ENCODE assay signal across 7 cellular contexts in genomic region chr6:31366693-31367470, GRCh38. TPM values are rescaled to one million over a fixed set of nuclear protein-coding genes. Genes with fewer than 3 reads are reported as not detected.
DNase-seq lines count a peak whose midpoint lies in the region; ATAC-seq, FAIRE-seq and TF ChIP-seq lines count a peak whose summit lies in the region.

No MANE protein-coding gene starts in this region.

- peak overlapping the region; percentile 63 for H3K4me3 Mint-ChIP-seq in activated CD4-positive, alpha-beta T cell treated with anti-CD3 and anti-CD28 coated beads, Interleukin-2, amount 10 ng/mL, durations not matched to agents 7 days and 5 days

- no peaks in the 10 kb centered on the region for H3K36me3 ChIP-seq in right lobe of liver

- TF ChIP-seq CTCF in right lobe of liver (IDR thresholded peaks at IDR 0.05): peak; percentile 88 to 96 (median 94)

- no peak overlapping the region for H3K27ac Mint-ChIP-seq in activated CD4-positive, alpha-beta T cell treated with anti-CD3 and anti-CD28 coated beads, Interleukin-2, amount 10 ng/mL, durations not matched to agents 7 days and 5 days

- no peaks in the 10 kb centered on the region for H3K4me1 ChIP-seq in right lobe of liver

- DNase-seq in GM12891 (ENCODE audit: insufficient read length, low spot score) (peak; percentile 53), NCI-H460 (ENCODE audit: extremely low read depth, low read depth) (peak; percentile 80), dedifferentiated amniotic fluid mesenchymal stem cell (ENCODE audit: extremely low spot score) (peak; percentile 74), right lobe of liver (peak; percentile 88 to 93 (median 93))
- DNase-seq in activated CD4-positive, alpha-beta T cell treated with anti-CD3 and anti-CD28 coated beads, Interleukin-2, amount 10 ng/mL, durations not matched to agents 7 days and 5 days: peak; percentile 82
- peak; percentile 92 for DNase-seq in stimulated activated CD4-positive, alpha-beta T cell treated with anti-CD3 and anti-CD28 coated beads, Interleukin-4, amount 100 ng/mL, for 24 hours

- FAIRE-seq in GM12891 (lab: Jason Lieb, UNC): peak; percentile 100

- no peak overlapping the region for H3K27ac ChIP-seq in right lobe of liver

- ATAC-seq in HG03108 (IDR thresholded peaks at IDR 0.05; ENCODE audit: unreplicated experiment) (peak; percentile 71), right lobe of liver (peak; percentile 100)

- peaks cover 60% of the 10 kb centered on the region for H3K27me3 Mint-ChIP-seq in activated CD4-positive, alpha-beta T cell treated with anti-CD3 and anti-CD28 coated beads, Interleukin-2, amount 10 ng/mL, durations not matched to agents 7 days and 5 days

- H3K4me3 ChIP-seq in right lobe of liver: peak overlapping the region; percentile 23 to 43 (median 30)

- POLR2A ChIA-PET in activated CD4-positive, alpha-beta T cell treated with anti-CD3 and anti-CD28 coated beads, Interleukin-2, amount 10 ng/mL, durations not matched to agents 7 days and 5 days (lab: Charles Lee): interaction anchor here (0.6 kb wide), 1 partner anchor 169 kb away, joined by 5 read pairs; no protein-coding TSS in a partner anchor

- WGBS in right lobe of liver (ENCODE audit: insufficient coverage, low coverage, low lambda C conversion rate, missing lambda C conversion rate): 5% methylated on average over 19 of the region's 30 CpGs

- H3K36me3 Mint-ChIP-seq in activated CD4-positive, alpha-beta T cell treated with anti-CD3 and anti-CD28 coated beads, Interleukin-2, amount 10 ng/mL, durations not matched to agents 7 days and 5 days (ENCODE audit: low read depth): no peaks in the 10 kb centered on the region

- H3K9me3 ChIP-seq in right lobe of liver: peaks cover 0 to 1% (median 0%) of the 10 kb centered on the region in 4 donors

- no peak for TF ChIP-seq POLR2A in GM12891 (IDR thresholded peaks at IDR 0.05; ENCODE audit: low read depth, low read length)
- no peak for TF ChIP-seq POLR2A in right lobe of liver (IDR thresholded peaks at IDR 0.05)

- CTCF ChIA-PET in activated CD4-positive, alpha-beta T cell treated with anti-CD3 and anti-CD28 coated beads, Interleukin-2, amount 10 ng/mL, durations not matched to agents 7 days and 5 days (lab: Charles Lee): interaction anchor here (0.5 to 4.8 kb wide), 41 partner anchors 8 to 1479 kb away, joined by 3 to 73 read pairs (median 3); partner anchors contain the start of genes CCHCR1, HLA-B, PSORS1C2 and TCF19

- peaks cover 2% of the 10 kb centered on the region for H3K9me3 Mint-ChIP-seq in activated CD4-positive, alpha-beta T cell treated with anti-CD3 and anti-CD28 coated beads, Interleukin-2, amount 10 ng/mL, durations not matched to agents 7 days and 5 days

- intact Hi-C loops in right lobe of liver (cut with DNase I): loop anchor here in 1 of 2 donors (5.0 kb wide), 1 partner anchor 170 kb away; no protein-coding TSS in a partner anchor

- H3K27me3 ChIP-seq in right lobe of liver: no peaks in the 10 kb centered on the region

- peaks cover 12% of the 10 kb centered on the region for H3K4me1 Mint-ChIP-seq in activated CD4-positive, alpha-beta T cell treated with anti-CD3 and anti-CD28 coated beads, Interleukin-2, amount 10 ng/mL, durations not matched to agents 7 days and 5 days

TF ChIP-seq in GM12891, 5 proteins besides CTCF, POLR2A, EP300 and RAD21:
- TF ChIP-seq PAX5 (IDR thresholded peaks at IDR 0.05; ENCODE audit: insufficient read depth, low read length, severe bottlenecking): no peak

RNA-seq across cellular contexts. Expression of gene HLA-B, which starts 9.9 kb away (rescaled TPM):
- 3,160 TPM for polyA plus RNA-seq in GM12891 (2012; ENCODE audit: low read depth, missing spikeins)
- 125 and 133 TPM in 2 replicates for total RNA-seq in NCI-H460 (2014; rRNA removed; shearing (Covaris generic))
- polyA plus RNA-seq in NCI-H460 (2014; cell fraction: nucleus; rRNA removed): 60.6 and 70.6 TPM in 2 replicates
- total RNA-seq in activated CD4-positive, alpha-beta T cell treated with anti-CD3 and anti-CD28 coated beads, Interleukin-2, amount 10 ng/mL, durations not matched to agents 7 days and 5 days: 1,000 to 10,000 TPM; 4,654 to 4,702 TPM
- total RNA-seq in right lobe of liver: 1,000 to 10,000 TPM in 1 of 6 experiments, 100 to 1,000 TPM in 5; 232 to 1,122 (median 585) TPM

RNA-seq across cellular contexts. Expression of gene MICA, which starts 36.5 kb away (rescaled TPM):
- polyA plus RNA-seq in GM12891 (2012; ENCODE audit: low read depth, missing spikeins): 5.0 TPM
- 13.7 and 15.2 TPM in 2 replicates for total RNA-seq in NCI-H460 (2014; rRNA removed; shearing (Covaris generic))
- polyA plus RNA-seq in NCI-H460 (2014; cell fraction: nucleus; rRNA removed): 24.9 and 29.7 TPM in 2 replicates
- total RNA-seq in activated CD4-positive, alpha-beta T cell treated with anti-CD3 and anti-CD28 coated beads, Interleukin-2, amount 10 ng/mL, durations not matched to agents 7 days and 5 days: 10 to 100 TPM; 10.5 to 10.8 TPM
- 10 to 100 TPM in 1 of 6 experiments, 1 to 10 TPM in 5; 2.5 to 10.9 (median 6.1) TPM for total RNA-seq in right lobe of liver

Comparison
In these comparisons a context has a peak if more than half of its experiments do, and no peak if none do; other contexts are left out.
1. RNA of gene HLA-B, which starts 9.9 kb away (total RNA-seq): 4,654 to 4,702 TPM in activated CD4-positive, alpha-beta T cell treated with anti-CD3 and anti-CD28 coated beads, Interleukin-2, amount 10 ng/mL, durations not matched to agents 7 days and 5 days; 232 to 1,122 TPM in right lobe of liver and 125 to 133 TPM in NCI-H460; every median in the first group is over 4 times any median in the second.
2. Peak in every context shown above with its lines, with median percentiles within 50 percentile points of each other: DNase-seq.